29 cellular contexts compared by ENCODE assay signal in the genomic region with DNA sequence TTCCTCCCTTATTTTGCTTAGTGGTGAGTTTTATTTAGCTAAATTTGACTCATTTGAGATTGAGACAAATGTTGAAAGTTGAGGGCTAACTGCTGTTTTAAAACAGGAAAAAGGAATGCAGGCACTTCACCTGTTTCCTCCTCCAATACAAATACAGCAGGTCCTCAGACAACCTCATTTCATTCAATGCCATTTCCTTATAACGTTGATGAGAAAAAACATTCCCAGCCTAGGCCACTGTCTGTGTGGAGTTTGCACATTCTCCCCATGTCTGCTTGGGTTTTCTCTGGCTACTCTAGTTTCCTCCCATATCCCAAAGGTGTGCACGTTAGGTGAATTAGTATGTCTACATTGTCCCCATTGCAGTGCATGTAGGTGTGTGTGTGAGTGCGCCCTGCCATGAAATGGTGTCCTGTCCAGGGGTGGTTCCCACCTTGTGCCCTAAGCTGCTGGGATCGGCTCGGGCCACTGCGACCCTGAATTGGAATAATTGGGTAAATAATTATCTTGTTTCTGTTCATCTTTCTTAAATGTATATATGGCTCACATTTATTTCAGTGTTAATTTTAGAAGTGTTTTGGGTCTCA. TPM values are rescaled to one million over a fixed set of nuclear protein-coding genes. Genes with fewer than 3 reads are reported as not detected.
DNase-seq lines count a peak whose midpoint lies in the region; ATAC-seq, FAIRE-seq and TF ChIP-seq lines count a peak whose summit lies in the region.
"Had no signal": no experiment of that assay in that cellular context is flagged by ENCODE, and none has a peak within 500 bp of the region (broad histone marks: within the 10 kb centered on the region; RNA-seq: fewer than 3 reads in every experiment).

No MANE protein-coding gene starts in this region.

- TF ChIP-seq POLR2A in GM12892 (IDR thresholded peaks at IDR 0.05; ENCODE audit: low read depth, low read length), result no peak
- TF ChIP-seq POLR2A in gastroesophageal sphincter (IDR thresholded peaks at IDR 0.05), result no peak
- TF ChIP-seq POLR2A in spleen (IDR thresholded peaks at IDR 0.05), result no peak

- ATAC-seq in gastroesophageal sphincter (no peak), GM19328 (IDR thresholded peaks at IDR 0.05; ENCODE audit: unreplicated experiment) (no peak), HG02798 (IDR thresholded peaks at IDR 0.05; ENCODE audit: poor library complexity, unreplicated experiment) (no peak)
- ATAC-seq: activated CD4-positive, CD25-positive, alpha-beta regulatory T cell treated with anti-CD3 and anti-CD28 coated beads, Interleukin-2, amount 50 U/mL, for 24 hours; activated CD8-positive, alpha-beta T cell treated with anti-CD3 and anti-CD28 coated beads for 36 hours; naive thymus-derived CD8-positive, alpha-beta T cell had no signal

- no peaks in the 10 kb centered on the region for H3K27me3 ChIP-seq in gastroesophageal sphincter
- no peaks in the 10 kb centered on the region for H3K27me3 ChIP-seq in spleen (replicated peaks in 1 of 7)
- H3K27me3 ChIP-seq: esophagus squamous epithelium, Peyer's patch, SJCRH30, stomach had no signal

- FAIRE-seq in GM12892 (lab: Jason Lieb, UNC), result peak; percentile 74
- FAIRE-seq: astrocyte, frontal cortex had no signal

- H3K27ac ChIP-seq in gastroesophageal sphincter (peak overlapping the region in 3 of 4 donors; percentile 2 to 48 (median 20)), spleen (peak overlapping the region in 5 of 8 donors; percentile 5 to 59 (median 38))
- H3K27ac ChIP-seq: SJCRH30 had no signal

- TF ChIP-seq CTCF in gastroesophageal sphincter (IDR thresholded peaks at IDR 0.05), result no peak
- TF ChIP-seq CTCF in spleen (IDR thresholded peaks at IDR 0.05 in 8 of 11, conservative IDR thresholded peaks at IDR 0.05 in 3 of 11), result no peak

- TF ChIP-seq EP300 in gastroesophageal sphincter (IDR thresholded peaks at IDR 0.05), result no peak

- H3K4me1 ChIP-seq in gastroesophageal sphincter (peaks cover 0 to 82% (median 5%) of the 10 kb centered on the region in 3 donors), spleen (peaks cover 4 to 69% (median 35%) of the 10 kb centered on the region in 6 donors)

- intact Hi-C loops in spleen (cut with DNase I; ENCODE audit: low total_unique reads), result no loop called here

- DNase-seq in GM12892 (ENCODE audit: insufficient read length), result no peak
- peak; percentile 11 for DNase-seq in NCI-H2029 (lab: John Stamatoyannopoulos, UW)
- no peak for DNase-seq in spleen
- DNase-seq in amygdala (lab: John Stamatoyannopoulos, UW), result no peak
- DNase-seq in hepatic stellate cell (ENCODE audit: low spot score), result no peak
- DNase-seq: activated CD8-positive, alpha-beta T cell treated with anti-CD3 and anti-CD28 coated beads for 36 hours; activated naive CD8-positive, alpha-beta T cell treated with anti-CD3 and anti-CD28 coated beads for 36 hours; C1 segment of cervical spinal cord; cortex of kidney; esophagus squamous epithelium; hypothalamus; immature natural killer cell; naive thymus-derived CD8-positive, alpha-beta T cell; NCI-H1092; NCI-H187 treated with DMSO at 0.1 percent for 48 hours; NCI-H526; occipital lobe; Peyer's patch; SJCRH30; stimulated activated CD4-positive, alpha-beta T cell treated with anti-CD3 and anti-CD28 coated beads, Interleukin-1b, Interleukin-23, amount 100 ng/mL, for 48 hours; stomach; T-helper 1 cell had no signal

- no peak overlapping the region for H3K4me3 ChIP-seq in gastroesophageal sphincter
- no peak overlapping the region for H3K4me3 ChIP-seq in spleen
- H3K4me3 ChIP-seq: esophagus squamous epithelium, Peyer's patch, SJCRH30, skin epidermis, stomach had no signal

- H3K36me3 ChIP-seq in gastroesophageal sphincter (no peaks in the 10 kb centered on the region), spleen (no peaks in the 10 kb centered on the region)
- H3K36me3 ChIP-seq: esophagus squamous epithelium, Peyer's patch, stomach had no signal

- WGBS in gastroesophageal sphincter (ENCODE audit: low coverage in 1 of 2), 2 donors, result 71 to 81% methylated on average over 2 to 6 of the region's 6 CpGs
- WGBS in spleen, 5 donors, result 56 to 71% (median 68%) methylated on average over 6 of the region's 6 CpGs

- H3K9me3 ChIP-seq in gastroesophageal sphincter (no peaks in the 10 kb centered on the region), spleen (no peaks in the 10 kb centered on the region)
- H3K9me3 ChIP-seq: esophagus squamous epithelium, Peyer's patch, SJCRH30, stomach had no signal

RNA-seq across cellular contexts. Expression of gene SMAD1, which starts 21.9 kb away (rescaled TPM):
- 5.0 TPM for polyA plus RNA-seq in GM12892 (2012; ENCODE audit: missing spikeins)
- total RNA-seq in gastroesophageal sphincter (10 to 100 TPM; 26.3 to 37.8 (median 29.2) TPM), spleen (10 to 100 TPM; 20.4 to 48.2 (median 32.0) TPM)
- polyA plus RNA-seq in spleen, result 1 to 10 TPM; 2.8 to 9.8 (median 3.5) TPM
- total RNA-seq: naive thymus-derived CD8-positive, alpha-beta T cell had no signal
